Comparison of ENCODE assay signal across 20 cellular contexts in the genomic region with DNA sequence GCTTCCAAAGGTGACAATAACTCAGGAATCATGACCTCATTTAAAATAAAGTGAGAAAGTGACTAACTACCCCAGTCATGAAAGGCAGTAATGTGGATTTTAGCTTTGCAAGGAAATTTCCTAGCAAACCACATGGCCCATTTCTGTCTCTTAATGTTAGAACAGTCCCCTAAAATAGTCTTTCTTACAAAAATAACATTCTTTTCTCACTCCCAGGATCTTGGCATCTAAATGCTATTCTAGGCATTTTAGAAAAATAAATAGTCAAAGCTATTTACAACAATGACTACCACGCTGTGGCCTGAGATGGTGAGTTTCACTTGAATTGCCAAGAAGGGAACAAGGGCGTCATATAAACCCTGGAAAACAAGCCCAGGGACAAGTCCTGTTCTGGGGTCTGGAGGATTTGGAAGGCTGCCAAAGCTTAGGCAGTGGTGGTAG.
DNase-seq lines count a peak whose midpoint lies in the region; ATAC-seq and TF ChIP-seq lines count a peak whose summit lies in the region.
"Had no signal": no experiment of that assay in that cellular context is flagged by ENCODE, and none has a peak within 500 bp of the region (broad histone marks: within the 10 kb centered on the region; RNA-seq: fewer than 3 reads in every experiment).

No MANE protein-coding gene starts in this region.

- H3K36me3 ChIP-seq in ascending aorta: no peaks in the 10 kb centered on the region
- H3K36me3 ChIP-seq in skeletal muscle satellite cell (ENCODE audit: insufficient read depth, low read length): no peaks in the 10 kb centered on the region
- H3K36me3 ChIP-seq in sigmoid colon: no peaks in the 10 kb centered on the region
- H3K36me3 ChIP-seq: right atrium auricular region had no signal

- WGBS in sigmoid colon, 2 donors: 77 to 90% methylated on average over 2 of the region's 2 CpGs

- H3K27me3 ChIP-seq in ascending aorta (no peaks in the 10 kb centered on the region), skeletal muscle satellite cell (ENCODE audit: control insufficient read depth, insufficient read depth, low read length) (no peaks in the 10 kb centered on the region), sigmoid colon (no peaks in the 10 kb centered on the region)
- H3K27me3 ChIP-seq: right atrium auricular region had no signal

- TF ChIP-seq CTCF in ascending aorta (IDR thresholded peaks at IDR 0.05) (no peak), sigmoid colon (IDR thresholded peaks at IDR 0.05) (no peak)

- H3K9ac ChIP-seq in skeletal muscle satellite cell (ENCODE audit: low read depth, low read length): peak overlapping the region; percentile 40

- DNase-seq in EL (peak; percentile 70), ascending aorta (ENCODE audit: low spot score in 2 of 2) (peak in 1 of 2 donors; percentile 81), inferior parietal cortex (ENCODE audit: extremely low spot score) (peak; percentile 55), sigmoid colon (no peak), LoVo (ENCODE audit: low spot score) (no peak), left ventricle myocardium superior (no peak), SKM-1 treated with dmso at 0.1 percent for 144 hours (lab: John Stamatoyannopoulos, UW; ENCODE audit: unreplicated experiment) (no peak)
- DNase-seq: activated CD4-positive, CD25-positive, alpha-beta regulatory T cell treated with anti-CD3 and anti-CD28 coated beads, Interleukin-2, amount 50 U/mL, for 72 hours; activated CD8-positive, alpha-beta memory T cell treated with anti-CD3 and anti-CD28 coated beads, Interleukin-2, amount 50 U/mL, for 4 hours; activated effector memory CD4-positive, alpha-beta T cell treated with anti-CD3 and anti-CD28 coated beads, Interleukin-2, amount 50 U/mL, for 16 hours; glutamatergic neuron; immature natural killer cell; mesendoderm; MM.1S; NCI-H2029 treated with DMSO at 0.1 percent for 48 hours; NCI-H526 treated with DMSO at 0.1 percent for 48 hours; SIG-M5; stimulated activated naive CD8-positive, alpha-beta T cell treated with anti-CD3 and anti-CD28 coated beads, Interleukin-15, amount 100 ng/mL, for 72 hours had no signal

- no peaks in the 10 kb centered on the region for H3K9me3 ChIP-seq in ascending aorta
- peaks cover 5% of the 10 kb centered on the region for H3K9me3 ChIP-seq in skeletal muscle satellite cell (replicated peaks; ENCODE audit: low read length)
- peaks cover 0 to 2% (median 0%) of the 10 kb centered on the region in 4 donors for H3K9me3 ChIP-seq in sigmoid colon
- H3K9me3 ChIP-seq: right atrium auricular region had no signal

- TF ChIP-seq POLR2A in sigmoid colon (IDR thresholded peaks at IDR 0.05): no peak

- no peak for ATAC-seq in left ventricle myocardium superior
- ATAC-seq: stimulated activated naive CD8-positive, alpha-beta T cell treated with anti-CD3 and anti-CD28 coated beads, Interleukin-15, amount 100 ng/mL, for 72 hours had no signal

- no peak for TF ChIP-seq EP300 in sigmoid colon (IDR thresholded peaks at IDR 0.05)

- H3K4me3 ChIP-seq in ascending aorta (no peak overlapping the region), skeletal muscle satellite cell (ENCODE audit: low read length) (no peak overlapping the region), sigmoid colon (no peak overlapping the region)
- H3K4me3 ChIP-seq: right atrium auricular region had no signal

- peaks cover 9 to 44% of the 10 kb centered on the region in 2 donors for H3K4me1 ChIP-seq in ascending aorta
- H3K4me1 ChIP-seq in skeletal muscle satellite cell (ENCODE audit: control insufficient read depth, insufficient read depth, low read length): peaks cover 42% of the 10 kb centered on the region
- no peaks in the 10 kb centered on the region for H3K4me1 ChIP-seq in sigmoid colon
- H3K4me1 ChIP-seq: right atrium auricular region had no signal

- intact Hi-C loops in ascending aorta (cut with DNase I) (loop anchor here (1.0 to 5.0 kb wide), 4 partner anchors 18 to 570 kb away; partner anchors contain the start of genes PCNX4 and PPM1A), sigmoid colon (cut with DNase I) (no loop called here), left ventricle myocardium superior (cut with micrococcal nuclease) (no loop called here)

- no peak overlapping the region for H3K4me2 ChIP-seq in skeletal muscle satellite cell (ENCODE audit: low read length)

- H3K27ac ChIP-seq in ascending aorta (peak overlapping the region; percentile 90 to 96), sigmoid colon (peak overlapping the region in 1 of 4 donors; percentile 55)
- H3K27ac ChIP-seq: right atrium auricular region had no signal

Comparison
In these comparisons a context has a peak if more than half of its experiments do, and no peak if none do; other contexts are left out.
1. DNase-seq: peak in EL (single experiment) and inferior parietal cortex (single experiment); none in sigmoid colon (single experiment), LoVo (single experiment), left ventricle myocardium superior (single experiment) and SKM-1 treated with dmso at 0.1 percent for 144 hours (single experiment).